In the genomic region with DNA sequence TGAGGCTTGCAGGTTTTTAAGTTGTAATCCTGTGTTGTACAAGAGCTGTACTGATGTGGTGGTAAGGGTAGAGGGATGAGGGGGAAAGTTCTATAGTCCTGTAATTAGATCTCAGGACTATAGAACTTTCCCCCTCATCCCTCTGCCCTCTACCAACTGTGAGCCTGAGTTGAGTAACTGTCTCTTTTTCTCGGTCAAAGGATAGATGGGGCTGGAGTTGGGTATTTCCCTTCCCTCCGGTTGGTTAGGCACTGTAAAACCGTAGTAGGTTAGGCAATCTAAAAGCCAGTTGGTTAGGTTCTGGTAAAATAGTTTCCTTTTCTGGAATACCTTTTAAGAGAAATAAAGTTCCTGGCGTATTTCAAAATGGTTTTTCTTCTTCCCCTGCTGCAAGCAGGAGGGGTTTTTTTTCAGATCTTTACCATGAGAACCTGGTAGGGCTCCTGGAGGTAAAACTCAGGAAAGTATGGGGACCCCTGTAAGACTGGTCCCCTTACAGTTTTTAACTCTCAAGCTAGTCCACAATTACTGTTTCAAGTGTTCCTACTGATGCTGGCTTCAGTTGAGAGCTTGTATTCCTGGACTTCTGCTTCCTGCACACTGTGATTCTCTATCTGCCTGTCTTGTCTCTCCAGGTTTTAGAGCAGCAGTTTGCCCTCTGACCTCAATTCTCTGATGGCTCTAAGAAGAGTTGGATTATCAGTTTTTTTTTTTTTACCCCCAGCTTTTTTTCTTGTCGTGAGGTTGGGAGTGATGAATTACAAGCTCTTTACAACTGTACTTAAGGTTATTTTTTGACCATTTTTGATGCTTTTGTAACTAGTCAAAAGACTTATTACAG, we compare ENCODE assay signal across 11 cellular contexts. TPM values are rescaled to one million over a fixed set of nuclear protein-coding genes. Genes with fewer than 3 reads are reported as not detected.
DNase-seq lines count a peak whose midpoint lies in the region; ATAC-seq and TF ChIP-seq lines count a peak whose summit lies in the region.
"Had no signal": no experiment of that assay in that cellular context is flagged by ENCODE, and none has a peak within 500 bp of the region (broad histone marks: within the 10 kb centered on the region; RNA-seq: fewer than 3 reads in every experiment).

No MANE protein-coding gene starts in this region.

- no peak for TF ChIP-seq CTCF in SK-N-SH (IDR thresholded peaks at IDR 0.05)

- no peaks in the 10 kb centered on the region for H3F3A ChIP-seq in SK-N-SH (replicated peaks; ENCODE audit: insufficient read depth)

- POLR2A ChIA-PET in SK-N-SH (lab: Yijun Ruan, JAX): interaction anchor here (0.6 kb wide), 1 partner anchor 189 kb away, joined by 4 read pairs; no protein-coding TSS in a partner anchor

- no peak overlapping the region for H3K18ac ChIP-seq in trophoblast cell (ENCODE audit: low read length)

- H3K36me3 ChIP-seq in SK-N-SH (replicated peaks in 1 of 2; ENCODE audit: control insufficient read depth in 1 of 2, insufficient read depth in 2 of 2, low read length in 1 of 2) (no peaks in the 10 kb centered on the region), trophoblast cell (ENCODE audit: control insufficient read depth in 1 of 2, insufficient read depth in 2 of 2, low read length in 2 of 2) (no peaks in the 10 kb centered on the region)
- H3K36me3 ChIP-seq: sigmoid colon, tibial artery had no signal

- no peak overlapping the region for H3K9ac ChIP-seq in SK-N-SH
- H3K9ac ChIP-seq in trophoblast cell (ENCODE audit: low read length): no peak overlapping the region

- no peak overlapping the region for H3K27ac ChIP-seq in SK-N-SH (ENCODE audit: low read depth in 2 of 2, low read length in 1 of 2)
- H3K27ac ChIP-seq in trophoblast cell (ENCODE audit: low read depth, low read length): peak overlapping the region; percentile 26
- H3K27ac ChIP-seq: sigmoid colon, tibial artery had no signal

- H3K23ac ChIP-seq in trophoblast cell (ENCODE audit: low read length): no peak overlapping the region

- H3K27me3 ChIP-seq in SK-N-SH (ENCODE audit: insufficient read depth) (no peaks in the 10 kb centered on the region), trophoblast cell (ENCODE audit: insufficient read depth, low read length) (no peaks in the 10 kb centered on the region)
- H3K27me3 ChIP-seq: sigmoid colon, tibial artery had no signal

- no peak for DNase-seq in SK-N-SH
- peak; percentile 54 for DNase-seq in NCI-H69 (lab: John Stamatoyannopoulos, UW)
- DNase-seq in trophoblast cell: peak; percentile 2 to 68
- no peak for DNase-seq in NCI-H526 (lab: John Stamatoyannopoulos, UW)
- no peak for DNase-seq in NCI-H2107 (lab: John Stamatoyannopoulos, UW)
- no peak for DNase-seq in iPS-NIHi7 (ENCODE audit: extremely low spot score)
- DNase-seq: hippocampal formation, sigmoid colon, tibial artery had no signal

- H2BK5ac ChIP-seq in trophoblast cell (ENCODE audit: low read depth, low read length, poor library complexity): no peak overlapping the region

- no peaks in the 10 kb centered on the region for H3K9me2 ChIP-seq in SK-N-SH

- H2AFZ ChIP-seq in SK-N-SH (ENCODE audit: low read depth): no peak overlapping the region
- no peak overlapping the region for H2AFZ ChIP-seq in trophoblast cell (ENCODE audit: insufficient read depth, low read length, poor library complexity)

- no peak for TF ChIP-seq EP300 in SK-N-SH (IDR thresholded peaks at IDR 0.05; ENCODE audit: borderline replicate concordance in 1 of 2, low read depth in 1 of 2, low read length in 1 of 2)

- CTCF ChIA-PET in SK-N-SH (lab: Yijun Ruan, JAX): interaction anchor here (0.6 to 1.0 kb wide), 2 partner anchors 24 to 307 kb away, joined by 3 to 4 read pairs; no protein-coding TSS in a partner anchor

- H3K14ac ChIP-seq in trophoblast cell (ENCODE audit: low read length): no peak overlapping the region

- no peak overlapping the region for H3K4me3 ChIP-seq in SK-N-SH (ENCODE audit: low read depth in 2 of 2, low read length in 1 of 2)
- H3K4me3 ChIP-seq in trophoblast cell (ENCODE audit: low read depth, low read length): no peak overlapping the region
- H3K4me3 ChIP-seq: sigmoid colon, tibial artery had no signal

- H2BK120ac ChIP-seq in trophoblast cell (ENCODE audit: insufficient read depth, low read length, poor library complexity): no peak overlapping the region

- H4K20me1 ChIP-seq in SK-N-SH (ENCODE audit: insufficient read depth): peaks cover 7% of the 10 kb centered on the region; the same call in 1 of the 2 replicates

- WGBS in SK-N-SH (ENCODE audit: low lambda C conversion rate): 90% methylated on average over 5 of the region's 5 CpGs
- WGBS in trophoblast cell (ENCODE audit: extremely low coverage, insufficient coverage, insufficient read length): no CpG with 5 or more reads among the region's 5 CpGs

- H4K12ac ChIP-seq in trophoblast cell (ENCODE audit: low read depth, low read length): no peak overlapping the region

- H3K4me1 ChIP-seq in SK-N-SH (ENCODE audit: control insufficient read depth in 1 of 2, insufficient read depth in 2 of 2, low read depth in 1 of 2, low read length in 1 of 2) (peaks cover 0 to 17% of the 10 kb centered on the region in 2 experiments; a peak in 2 of 4 replicates), trophoblast cell (ENCODE audit: control insufficient read depth in 1 of 2, insufficient read depth in 2 of 2, low read length in 2 of 2) (peaks cover 26 to 29% of the 10 kb centered on the region in 2 experiments)
- H3K4me1 ChIP-seq: sigmoid colon, tibial artery had no signal

- no peak overlapping the region for H3K4me2 ChIP-seq in SK-N-SH
- no peak overlapping the region for H3K4me2 ChIP-seq in trophoblast cell (ENCODE audit: low read length)

- no peaks in the 10 kb centered on the region for H3K9me3 ChIP-seq in SK-N-SH
- no peaks in the 10 kb centered on the region for H3K9me3 ChIP-seq in trophoblast cell (ENCODE audit: insufficient read depth, low read depth, low read length)
- H3K9me3 ChIP-seq: sigmoid colon, tibial artery had no signal

- no peak overlapping the region for H4K8ac ChIP-seq in trophoblast cell (ENCODE audit: low read depth, low read length)

- H3K79me2 ChIP-seq in SK-N-SH (ENCODE audit: insufficient read depth): peaks cover 74% of the 10 kb centered on the region
- peaks cover 13% of the 10 kb centered on the region for H3K79me2 ChIP-seq in trophoblast cell (ENCODE audit: control insufficient read depth, insufficient read depth, low read length, poor library complexity)

- ATAC-seq in SK-N-SH treated with all-trans-retinoic acid at 6 μM for 48 hours: peak; percentile 24; the same call in 2 of the 3 replicates
- ATAC-seq in HG02571 (IDR thresholded peaks at IDR 0.05; ENCODE audit: unreplicated experiment): peak; percentile 71

- H2AK5ac ChIP-seq in trophoblast cell (ENCODE audit: low read length): no peak overlapping the region

- no peak for TF ChIP-seq RAD21 in SK-N-SH (IDR thresholded peaks at IDR 0.05; ENCODE audit: low read length)

- no peak overlapping the region for H4K91ac ChIP-seq in trophoblast cell (ENCODE audit: low read depth, low read length)

- peaks cover 10% of the 10 kb centered on the region for H3K79me1 ChIP-seq in trophoblast cell (ENCODE audit: low read length)

- H3K4ac ChIP-seq in trophoblast cell (ENCODE audit: low read depth, low read length): no peak overlapping the region

- H2BK12ac ChIP-seq in trophoblast cell (ENCODE audit: low read length): no peak overlapping the region

TF ChIP-seq in SK-N-SH treated with all-trans-retinoic acid at 6 μM for 48 hours, 23 proteins besides CTCF, POLR2A, EP300 and RAD21 (continues in another document):
- TF ChIP-seq ZC3H10 (CRISPR knock-in tag; IDR thresholded peaks at IDR 0.05) (no peak), OSR1 (CRISPR knock-in tag; IDR thresholded peaks at IDR 0.05) (no peak), BACH2 (CRISPR knock-in tag; IDR thresholded peaks at IDR 0.05; ENCODE audit: borderline replicate concordance) (no peak), ZNF70 (CRISPR knock-in tag; IDR thresholded peaks at IDR 0.05) (no peak)
- TF ChIP-seq, protein P1, sequence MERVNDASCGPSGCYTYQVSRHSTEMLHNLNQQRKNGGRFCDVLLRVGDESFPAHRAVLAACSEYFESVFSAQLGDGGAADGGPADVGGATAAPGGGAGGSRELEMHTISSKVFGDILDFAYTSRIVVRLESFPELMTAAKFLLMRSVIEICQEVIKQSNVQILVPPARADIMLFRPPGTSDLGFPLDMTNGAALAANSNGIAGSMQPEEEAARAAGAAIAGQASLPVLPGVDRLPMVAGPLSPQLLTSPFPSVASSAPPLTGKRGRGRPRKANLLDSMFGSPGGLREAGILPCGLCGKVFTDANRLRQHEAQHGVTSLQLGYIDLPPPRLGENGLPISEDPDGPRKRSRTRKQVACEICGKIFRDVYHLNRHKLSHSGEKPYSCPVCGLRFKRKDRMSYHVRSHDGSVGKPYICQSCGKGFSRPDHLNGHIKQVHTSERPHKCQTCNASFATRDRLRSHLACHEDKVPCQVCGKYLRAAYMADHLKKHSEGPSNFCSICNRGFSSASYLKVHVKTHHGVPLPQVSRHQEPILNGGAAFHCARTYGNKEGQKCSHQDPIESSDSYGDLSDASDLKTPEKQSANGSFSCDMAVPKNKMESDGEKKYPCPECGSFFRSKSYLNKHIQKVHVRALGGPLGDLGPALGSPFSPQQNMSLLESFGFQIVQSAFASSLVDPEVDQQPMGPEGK (CRISPR knock-in tag; IDR thresholded peaks at IDR 0.05; ENCODE audit: borderline replicate concordance): no peak

TF ChIP-seq in SK-N-SH, 30 proteins besides CTCF, POLR2A, EP300 and RAD21 (continues in another document):
- TF ChIP-seq, protein P2, sequence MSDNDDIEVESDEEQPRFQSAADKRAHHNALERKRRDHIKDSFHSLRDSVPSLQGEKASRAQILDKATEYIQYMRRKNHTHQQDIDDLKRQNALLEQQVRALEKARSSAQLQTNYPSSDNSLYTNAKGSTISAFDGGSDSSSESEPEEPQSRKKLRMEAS (IDR thresholded peaks at IDR 0.05; ENCODE audit: low read depth): no peak
- TF ChIP-seq RFX5 (IDR thresholded peaks at IDR 0.05; ENCODE audit: low read length) (no peak), TCF12 (IDR thresholded peaks at IDR 0.05) (no peak), TAF1 (IDR thresholded peaks at IDR 0.05; ENCODE audit: borderline replicate concordance, low read depth, low read length) (no peak), NRF1 (IDR thresholded peaks at IDR 0.05; ENCODE audit: low read depth, low read length) (no peak), TEAD4 (IDR thresholded peaks at IDR 0.05; ENCODE audit: borderline replicate concordance, insufficient read depth) (no peak), JUND (IDR thresholded peaks at IDR 0.05) (no peak), ELF1 (IDR thresholded peaks at IDR 0.05) (no peak), SIN3A (IDR thresholded peaks at IDR 0.05; ENCODE audit: borderline replicate concordance, low read depth, low read length) (no peak), GATA2 (CRISPR knock-in tag; IDR thresholded peaks at IDR 0.05) (no peak)

RNA-seq across cellular contexts. Expression of a gene that starts 58.7 kb away (rescaled TPM):
- polyA plus RNA-seq in SK-N-SH (2012; rRNA removed): 31.7 and 32.4 TPM in 2 replicates
- 49.6 and 49.7 TPM in 2 replicates for polyA plus RNA-seq in SK-N-SH (2012; cell fraction: cytosol; rRNA removed)
- 10.5 and 23.8 TPM in 2 replicates for polyA plus RNA-seq in SK-N-SH (2012; cell fraction: nucleus; rRNA removed)
- polyA plus RNA-seq in trophoblast cell (2013): 87.3 and 91.6 TPM in 2 replicates

Comparison
In these comparisons a context has a peak if more than half of its experiments do, and no peak if none do; other contexts are left out.
1. DNase-seq: peak in NCI-H69 (single experiment) and trophoblast cell (2 of 2); none in SK-N-SH (single experiment), NCI-H526 (0 of 2), NCI-H2107 (single experiment) and iPS-NIHi7 (single experiment).